Comparison of ENCODE assay signal across 9 cellular contexts in genomic region chr7:17646181-17646956, GRCh38.
A peak's percentile ranks its signal among the peaks of the same experiment; 100 is the strongest.
DNase-seq lines count a peak whose midpoint lies in the region; ATAC-seq, FAIRE-seq and TF ChIP-seq lines count a peak whose summit lies in the region.
"Had no signal": no experiment of that assay in that cellular context is flagged by ENCODE, and none has a peak within 500 bp of the region (broad histone marks: within the 10 kb centered on the region; RNA-seq: fewer than 3 reads in every experiment).

No MANE protein-coding gene starts in this region.

- POLR2A ChIA-PET in GM12878 (lab: Charles Lee), result no interaction called here
- POLR2A ChIA-PET in activated CD4-positive, alpha-beta memory T cell treated with anti-CD3 and anti-CD28 coated beads, Interleukin-2, amount 10 ng/mL, durations not matched to agents 7 days and 5 days (lab: Charles Lee), result no interaction called here

- H4K20me1 ChIP-seq in GM12878 (ENCODE audit: control insufficient read depth, insufficient read depth), result no peaks in the 10 kb centered on the region

- no peaks in the 10 kb centered on the region for H3K9me3 Mint-ChIP-seq in activated CD4-positive, alpha-beta memory T cell treated with anti-CD3 and anti-CD28 coated beads, Interleukin-2, amount 10 ng/mL, durations not matched to agents 7 days and 5 days

- TF ChIP-seq RAD21 in GM12878 (IDR thresholded peaks at IDR 0.05; ENCODE audit: insufficient read depth, low read depth, low read length), result peak; percentile 42

- H3K4me3 ChIP-seq in AG10803 (ENCODE audit: low read length), result no peak overlapping the region
- no peak overlapping the region for H3K4me3 ChIP-seq in GM12878

- no peaks in the 10 kb centered on the region for H3K36me3 Mint-ChIP-seq in activated CD4-positive, alpha-beta memory T cell treated with anti-CD3 and anti-CD28 coated beads, Interleukin-2, amount 10 ng/mL, durations not matched to agents 7 days and 5 days (ENCODE audit: low read depth)
- H3K36me3 Mint-ChIP-seq: activated naive CD4-positive, alpha-beta T cell treated with anti-CD3 and anti-CD28 coated beads, Interleukin-2, amount 10 ng/mL, durations not matched to agents 7 days and 5 days had no signal

- no peaks in the 10 kb centered on the region for H3K4me1 ChIP-seq in GM12878 (ENCODE audit: control insufficient read depth, insufficient read depth, low read length)

- no peaks in the 10 kb centered on the region for H3K79me2 ChIP-seq in GM12878 (ENCODE audit: control insufficient read depth, insufficient read depth, low read length)

- H3K9me3 ChIP-seq in GM12878 (replicated peaks; ENCODE audit: control insufficient read depth, insufficient read depth, low read length), result no peaks in the 10 kb centered on the region; the same call in 2 of the 3 replicates

- H3K27ac ChIP-seq in GM12878 (ENCODE audit: control insufficient read depth, insufficient read depth), result no peak overlapping the region

- H3K36me3 ChIP-seq in GM12878 (ENCODE audit: control insufficient read depth in 2 of 2, insufficient read depth in 2 of 2, low read length in 1 of 2), result no peaks in the 10 kb centered on the region

- TF ChIP-seq POLR2A in GM12878 (IDR thresholded peaks at IDR 0.05; ENCODE audit: low read depth, low read length), result no peak

- TF ChIP-seq CTCF in AG10803 (conservative IDR thresholded peaks at IDR 0.05; ENCODE audit: low read length), result peak; percentile 66
- TF ChIP-seq CTCF in GM12878 (IDR thresholded peaks at IDR 0.05 in 2 of 3, conservative IDR thresholded peaks at IDR 0.05 in 1 of 3; ENCODE audit: control insufficient read depth in 2 of 3, extremely low read depth in 1 of 3, insufficient read depth in 1 of 3, low read depth in 3 of 3, low read length in 3 of 3), result peak in 1 of 3 experiments; percentile 11; a peak in 2 of 6 replicates

- DNase-seq in AG10803 (ENCODE audit: low read depth) (peak; percentile 56), HTR-8/SVneo (ENCODE audit: insufficient read length, low spot score) (peak; percentile 14), GM12878 (ENCODE audit: low read depth, low spot score) (no peak), left kidney (ENCODE audit: low read depth, low spot score) (peak; percentile 21), activated gamma-delta T cell (lab: John Stamatoyannopoulos, UW) (no peak)
- DNase-seq in activated CD4-positive, alpha-beta memory T cell treated with anti-CD3 and anti-CD28 coated beads, Interleukin-2, amount 10 ng/mL, durations not matched to agents 7 days and 5 days, result no peak
- DNase-seq: activated naive CD4-positive, alpha-beta T cell treated with anti-CD3 and anti-CD28 coated beads, Interleukin-2, amount 10 ng/mL, durations not matched to agents 7 days and 5 days had no signal

- no peak overlapping the region for H2AFZ ChIP-seq in GM12878 (ENCODE audit: control insufficient read depth, low read depth, low read length)

- H3K4me1 Mint-ChIP-seq in activated CD4-positive, alpha-beta memory T cell treated with anti-CD3 and anti-CD28 coated beads, Interleukin-2, amount 10 ng/mL, durations not matched to agents 7 days and 5 days, result no peaks in the 10 kb centered on the region
- H3K4me1 Mint-ChIP-seq: activated naive CD4-positive, alpha-beta T cell treated with anti-CD3 and anti-CD28 coated beads, Interleukin-2, amount 10 ng/mL, durations not matched to agents 7 days and 5 days had no signal

- no peak overlapping the region for H3K9ac ChIP-seq in GM12878 (ENCODE audit: control insufficient read depth, insufficient read depth, low read length)

- TF ChIP-seq EP300 in GM12878 (IDR thresholded peaks at IDR 0.05; ENCODE audit: borderline replicate concordance in 1 of 2, control insufficient read depth in 1 of 2, low read depth in 2 of 2, low read length in 2 of 2), result no peak

- 36% methylated on average over 5 of the region's 5 CpGs for WGBS in GM12878 (ENCODE audit: insufficient coverage, insufficient replicate concordance, low lambda C conversion rate, missing lambda C conversion rate)

- intact Hi-C loops in GM12878 (cut with micrococcal nuclease; ENCODE audit: unreplicated experiment), result loop anchor here (1.0 kb wide), 1 partner anchor 664 kb away; no protein-coding TSS in a partner anchor

- H3K4me3 Mint-ChIP-seq in activated CD4-positive, alpha-beta memory T cell treated with anti-CD3 and anti-CD28 coated beads, Interleukin-2, amount 10 ng/mL, durations not matched to agents 7 days and 5 days, result no peak overlapping the region
- H3K4me3 Mint-ChIP-seq: activated naive CD4-positive, alpha-beta T cell treated with anti-CD3 and anti-CD28 coated beads, Interleukin-2, amount 10 ng/mL, durations not matched to agents 7 days and 5 days had no signal

- no TSS peak for BruUV-seq in GM12878 (replicated peaks; lab: Mats Ljungman, UMichigan)

- peaks cover 14% of the 10 kb centered on the region for H3K27me3 Mint-ChIP-seq in activated CD4-positive, alpha-beta memory T cell treated with anti-CD3 and anti-CD28 coated beads, Interleukin-2, amount 10 ng/mL, durations not matched to agents 7 days and 5 days

- no peak overlapping the region for H3K4me2 ChIP-seq in GM12878 (ENCODE audit: control insufficient read depth, insufficient read depth)

- H3K27ac Mint-ChIP-seq in activated CD4-positive, alpha-beta memory T cell treated with anti-CD3 and anti-CD28 coated beads, Interleukin-2, amount 10 ng/mL, durations not matched to agents 7 days and 5 days, result no peak overlapping the region
- H3K27ac Mint-ChIP-seq: activated naive CD4-positive, alpha-beta T cell treated with anti-CD3 and anti-CD28 coated beads, Interleukin-2, amount 10 ng/mL, durations not matched to agents 7 days and 5 days had no signal

- H3K27me3 ChIP-seq in GM12878 (replicated peaks in 1 of 2; ENCODE audit: control insufficient read depth in 2 of 2, insufficient read depth in 2 of 2, low read length in 1 of 2), result no peaks in the 10 kb centered on the region; a peak in 2 of 4 replicates

- ATAC-seq in GM12878 (no peak), HG03442 (IDR thresholded peaks at IDR 0.05; ENCODE audit: unreplicated experiment) (no peak), HG03097 (IDR thresholded peaks at IDR 0.05; ENCODE audit: low FRiP score, unreplicated experiment) (no peak)

- SMC1A ChIA-PET in GM12878 (lab: Charles Lee; ENCODE audit: uncharacterized antibody, unreplicated experiment), result interaction anchor here (1.4 to 1.5 kb wide), 3 partner anchors 344 to 664 kb away, joined by 3 to 9 read pairs (median 4); no protein-coding TSS in a partner anchor

- no peak for FAIRE-seq in HTR-8/SVneo (lab: Jason Lieb, UNC)
- peak; percentile 47 for FAIRE-seq in GM12878 (lab: Jason Lieb, UNC)

- in situ Hi-C loops in GM12878 (cut with MboI), result loop anchor here (10.0 kb wide), 1 partner anchor 662 kb away; no protein-coding TSS in a partner anchor

- CTCF ChIA-PET in GM12878 (lab: Yijun Ruan, JAX), result interaction anchor here (0.6 to 2.5 kb wide), 7 partner anchors 11 to 722 kb away, joined by 3 to 17 read pairs (median 3); no protein-coding TSS in a partner anchor
- CTCF ChIA-PET in activated CD4-positive, alpha-beta memory T cell treated with anti-CD3 and anti-CD28 coated beads, Interleukin-2, amount 10 ng/mL, durations not matched to agents 7 days and 5 days (lab: Charles Lee), result interaction anchor here (0.8 kb wide), 1 partner anchor 664 kb away, joined by 5 read pairs; no protein-coding TSS in a partner anchor

- RAD21 ChIA-PET in GM12878 (lab: Charles Lee; ENCODE audit: unreplicated experiment), result interaction anchor here (1.0 to 2.6 kb wide), 3 partner anchors 342 to 663 kb away, joined by 3 to 12 read pairs (median 5); no protein-coding TSS in a partner anchor

TF ChIP-seq in GM12878, 131 proteins besides CTCF, POLR2A, EP300 and RAD21:
- TF ChIP-seq SMC3 (IDR thresholded peaks at IDR 0.05; ENCODE audit: borderline replicate concordance, low read length) (peak; percentile 51; the same call in 1 of the 2 replicates), KDM1A (IDR thresholded peaks at IDR 0.05; ENCODE audit: borderline replicate concordance) (no peak), CREM (IDR thresholded peaks at IDR 0.05; ENCODE audit: low read depth) (no peak)
TF ChIP-seq in GM12878: peak in this region for 1.

Comparison
In these comparisons a context has a peak if more than half of its experiments do, and no peak if none do; other contexts are left out.
1. DNase-seq: peak in AG10803 (single experiment), HTR-8/SVneo (single experiment) and left kidney (single experiment); none in GM12878 (single experiment), activated CD4-positive, alpha-beta memory T cell treated with anti-CD3 and anti-CD28 coated beads, Interleukin-2, amount 10 ng/mL, durations not matched to agents 7 days and 5 days (single experiment) and activated gamma-delta T cell (single experiment).